19 cellular contexts compared by ENCODE assay signal in the genomic region with DNA sequence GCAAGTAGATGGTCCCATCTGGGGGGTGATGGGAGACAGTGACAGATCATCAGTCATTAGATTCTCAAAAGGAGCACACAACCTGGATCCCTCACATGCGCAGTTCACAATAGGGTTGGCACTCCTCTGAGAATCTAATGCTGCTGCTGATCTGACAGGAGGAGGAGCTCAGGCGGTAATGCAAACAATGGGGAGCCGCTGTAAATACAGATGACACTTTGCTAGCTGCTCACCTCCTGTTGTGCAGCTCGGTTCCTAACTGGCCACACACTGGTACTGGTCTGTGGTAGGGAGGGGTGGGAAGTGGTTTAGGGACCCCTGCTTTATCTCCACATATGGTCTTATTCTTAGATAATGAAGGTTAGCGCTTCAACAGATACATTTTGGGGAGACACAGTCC.
"Had no signal": no experiment of that assay in that cellular context is flagged by ENCODE, and none has a peak within 500 bp of the region (broad histone marks: within the 10 kb centered on the region; RNA-seq: fewer than 3 reads in every experiment).

No MANE protein-coding gene starts in this region.

- H3K4me2 ChIP-seq: smooth muscle cell had no signal

- H3K27ac ChIP-seq: epithelial cell of prostate, esophagus muscularis mucosa, gastrocnemius medialis, heart right ventricle, pancreas, tibial artery, upper lobe of right lung had no signal

- H3K27me3 ChIP-seq: gastrocnemius medialis had no signal

- DNase-seq: effector memory CD8-positive, alpha-beta T cell; gastrocnemius medialis; heart right ventricle; hypothalamus; kidney glomerular epithelial cell; mammary epithelial cell; naive B cell; occipital lobe; pancreas; right cardiac atrium; stimulated activated CD4-positive, alpha-beta T cell treated with anti-CD3 and anti-CD28 coated beads, Interleukin-2, amount 100 ng/mL, for 48 hours; stimulated activated naive CD4-positive, alpha-beta T cell treated with Interleukin-2 at 50 U/mL for 16 hours; tibial artery; upper lobe of right lung had no signal

- H3K36me3 ChIP-seq: esophagus muscularis mucosa, gastrocnemius medialis, heart right ventricle, pancreas, tibial artery, upper lobe of right lung had no signal

- FAIRE-seq: islet of Langerhans, pancreas had no signal

- H3K9me3 ChIP-seq: esophagus muscularis mucosa, gastrocnemius medialis, heart right ventricle, pancreas, tibial artery, upper lobe of right lung had no signal

- H3K4me1 ChIP-seq: esophagus muscularis mucosa, gastrocnemius medialis, heart right ventricle, pancreas, tibial artery, upper lobe of right lung had no signal

- ATAC-seq: effector memory CD8-positive, alpha-beta T cell; gastrocnemius medialis; heart right ventricle; left lobe of liver; pancreas; right cardiac atrium; upper lobe of right lung had no signal

- H3K4me3 ChIP-seq: esophagus muscularis mucosa, gastrocnemius medialis, heart right ventricle, pancreas, smooth muscle cell, tibial artery, upper lobe of right lung had no signal
